ENCODE assay signal across 8 cellular contexts in the genomic region with DNA sequence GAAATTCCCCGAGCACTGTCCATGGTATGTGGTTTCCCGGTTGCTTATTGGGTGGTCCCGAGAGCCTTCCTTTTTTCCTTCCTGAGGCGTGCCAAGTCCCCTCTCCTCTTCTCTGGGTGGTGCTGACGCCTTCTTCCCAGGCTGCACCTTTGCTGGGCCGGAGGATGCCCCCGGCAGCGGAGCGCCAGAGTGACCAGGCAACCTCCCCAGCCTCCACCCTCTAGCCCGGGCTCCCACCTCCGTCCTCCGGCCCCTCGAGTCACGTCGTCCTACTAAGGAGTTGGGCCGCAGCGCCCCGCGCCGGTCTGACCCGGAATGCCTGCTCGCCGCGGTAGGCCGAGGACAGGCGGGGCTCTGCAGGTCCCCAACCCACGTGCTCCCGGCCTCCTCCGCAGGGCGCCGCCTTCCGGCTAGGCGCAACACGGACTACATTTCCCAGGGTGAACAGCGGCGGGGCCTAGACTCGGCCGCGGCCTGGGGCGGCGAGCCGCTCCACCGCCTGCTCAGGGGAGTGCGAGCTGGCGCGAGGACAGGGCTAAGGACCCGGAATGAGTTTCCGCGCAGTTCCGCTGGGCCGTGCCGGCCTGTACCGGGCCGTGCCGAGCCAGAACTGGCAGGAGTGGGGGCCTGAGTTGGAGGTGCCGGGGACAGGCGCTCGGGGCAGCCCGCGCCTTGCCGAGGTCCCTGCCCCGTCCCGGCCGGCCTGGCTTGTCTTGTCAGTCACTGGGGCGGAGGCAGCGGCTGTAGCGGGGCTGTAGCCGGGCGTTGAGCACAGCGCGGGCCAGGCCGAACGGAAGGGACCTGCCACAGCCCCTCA. TPM values are rescaled to one million over a fixed set of nuclear protein-coding genes. Genes with fewer than 3 reads are reported as not detected.
DNase-seq lines count a peak whose midpoint lies in the region; ATAC-seq and TF ChIP-seq lines count a peak whose summit lies in the region.

A gene with protein sequence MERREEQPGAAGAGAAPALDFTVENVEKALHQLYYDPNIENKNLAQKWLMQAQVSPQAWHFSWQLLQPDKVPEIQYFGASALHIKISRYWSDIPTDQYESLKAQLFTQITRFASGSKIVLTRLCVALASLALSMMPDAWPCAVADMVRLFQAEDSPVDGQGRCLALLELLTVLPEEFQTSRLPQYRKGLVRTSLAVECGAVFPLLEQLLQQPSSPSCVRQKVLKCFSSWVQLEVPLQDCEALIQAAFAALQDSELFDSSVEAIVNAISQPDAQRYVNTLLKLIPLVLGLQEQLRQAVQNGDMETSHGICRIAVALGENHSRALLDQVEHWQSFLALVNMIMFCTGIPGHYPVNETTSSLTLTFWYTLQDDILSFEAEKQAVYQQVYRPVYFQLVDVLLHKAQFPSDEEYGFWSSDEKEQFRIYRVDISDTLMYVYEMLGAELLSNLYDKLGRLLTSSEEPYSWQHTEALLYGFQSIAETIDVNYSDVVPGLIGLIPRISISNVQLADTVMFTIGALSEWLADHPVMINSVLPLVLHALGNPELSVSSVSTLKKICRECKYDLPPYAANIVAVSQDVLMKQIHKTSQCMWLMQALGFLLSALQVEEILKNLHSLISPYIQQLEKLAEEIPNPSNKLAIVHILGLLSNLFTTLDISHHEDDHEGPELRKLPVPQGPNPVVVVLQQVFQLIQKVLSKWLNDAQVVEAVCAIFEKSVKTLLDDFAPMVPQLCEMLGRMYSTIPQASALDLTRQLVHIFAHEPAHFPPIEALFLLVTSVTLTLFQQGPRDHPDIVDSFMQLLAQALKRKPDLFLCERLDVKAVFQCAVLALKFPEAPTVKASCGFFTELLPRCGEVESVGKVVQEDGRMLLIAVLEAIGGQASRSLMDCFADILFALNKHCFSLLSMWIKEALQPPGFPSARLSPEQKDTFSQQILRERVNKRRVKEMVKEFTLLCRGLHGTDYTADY (plus strand): TSS at position 707 of the 817 bp plus-strand sequence. CDS start 651 bp downstream, outside the sequence.

- H3K9me3 ChIP-seq in CD4-positive, CD25-positive, alpha-beta regulatory T cell (ENCODE audit: control insufficient read depth in 2 of 2, low read length in 2 of 2) = no peaks in the 10 kb centered on the region

- peak; percentile 97 to 98 for ATAC-seq in CD4-positive, CD25-positive, alpha-beta regulatory T cell (ENCODE audit: low read depth in 2 of 2)
- peak; percentile 93 for ATAC-seq in GM19372 (IDR thresholded peaks at IDR 0.05; ENCODE audit: low read depth, unreplicated experiment)
- ATAC-seq in HG03558 (IDR thresholded peaks at IDR 0.05; ENCODE audit: extremely low read depth, unreplicated experiment) = peak; percentile 88

- DNase-seq in CD4-positive, CD25-positive, alpha-beta regulatory T cell = peak; percentile 90 to 98 (median 96)
- peak; percentile 99 for DNase-seq in NCI-H748 (lab: John Stamatoyannopoulos, UW; ENCODE audit: unreplicated experiment)
- peak; percentile 95 to 96 for DNase-seq in activated CD4-positive, alpha-beta T cell treated with anti-CD3 and anti-CD28 coated beads, Interleukin-2, amount 50 U/mL, for 48 hours
- peak; percentile 87 to 96 for DNase-seq in dermis microvascular lymphatic vessel endothelial cell (ENCODE audit: low read depth in 2 of 2)
- DNase-seq in lower leg skin (ENCODE audit: low spot score in 2 of 2) = peak; percentile 93 to 99
- DNase-seq in stimulated activated CD4-positive, alpha-beta T cell treated with anti-CD3 and anti-CD28 coated beads, Interleukin-4, amount 100 ng/mL, for 48 hours (ENCODE audit: low read depth in 2 of 2) = peak; percentile 90 to 95

- H3K27ac ChIP-seq in CD4-positive, CD25-positive, alpha-beta regulatory T cell (ENCODE audit: insufficient read depth, low read length, poor library complexity, severe bottlenecking) = peak within 1 kb of the TSS; percentile 93

- no peak for TF ChIP-seq POLR2A in lower leg skin (IDR thresholded peaks at IDR 0.05)

- peak within 1 kb of the TSS; percentile 92 to 97 (median 93) for H3K27ac Mint-ChIP-seq in CD4-positive, CD25-positive, alpha-beta regulatory T cell

- intact Hi-C loops in lower leg skin (cut with DNase I; ENCODE audit: low total_unique reads) = no loop called here

- WGBS in lower leg skin, 2 donors = 0 to 1% methylated on average over 52 to 60 of the region's 73 CpGs

- H3K9me3 Mint-ChIP-seq in CD4-positive, CD25-positive, alpha-beta regulatory T cell = no peaks in the 10 kb centered on the region

- no peaks in the 10 kb centered on the region for H3K27me3 Mint-ChIP-seq in CD4-positive, CD25-positive, alpha-beta regulatory T cell

- peaks cover 5 to 66% (median 37%) of the 10 kb centered on the region in 4 donors for H3K4me1 Mint-ChIP-seq in CD4-positive, CD25-positive, alpha-beta regulatory T cell

- TF ChIP-seq CTCF in lower leg skin (IDR thresholded peaks at IDR 0.05) = no peak

- H3K4me3 ChIP-seq in CD4-positive, CD25-positive, alpha-beta regulatory T cell (ENCODE audit: low read depth, low read length) = peak within 1 kb of the TSS; percentile 73
- peak within 1 kb of the TSS; percentile 74 for H3K4me3 ChIP-seq in lower leg skin (ENCODE audit: low read depth, poor library complexity, severe bottlenecking)

- H3K27me3 ChIP-seq in CD4-positive, CD25-positive, alpha-beta regulatory T cell (ENCODE audit: control insufficient read depth, insufficient read depth, low read length) = no peaks in the 10 kb centered on the region

- H3K4me1 ChIP-seq in CD4-positive, CD25-positive, alpha-beta regulatory T cell (ENCODE audit: control insufficient read depth, insufficient read depth, low read length, poor library complexity, severe bottlenecking) = peaks cover 26% of the 10 kb centered on the region

- peaks cover 14% of the 10 kb centered on the region for H3K36me3 Mint-ChIP-seq in CD4-positive, CD25-positive, alpha-beta regulatory T cell

- peaks cover 6% of the 10 kb centered on the region for H3K36me3 ChIP-seq in CD4-positive, CD25-positive, alpha-beta regulatory T cell (ENCODE audit: control insufficient read depth, insufficient read depth, low read length)

- peak within 1 kb of the TSS; percentile 88 to 97 (median 93) for H3K4me3 Mint-ChIP-seq in CD4-positive, CD25-positive, alpha-beta regulatory T cell

RNA-seq across cellular contexts. Expression of the gene that starts here (rescaled TPM):
- 12.6 TPM for total RNA-seq in CD4-positive, CD25-positive, alpha-beta regulatory T cell
- polyA plus RNA-seq in CD4-positive, CD25-positive, alpha-beta regulatory T cell = 10 to 100 TPM in 2 of 4 donors, 1 to 10 TPM in 2; 9.4 to 11.6 (median 10.1) TPM
- total RNA-seq in dermis microvascular lymphatic vessel endothelial cell (5.5 and 10.9 TPM in 2 replicates), lower leg skin (10 to 100 TPM; 14.6 to 24.1 (median 18.2) TPM)

Comparison
In these comparisons a context has a peak if more than half of its experiments do, and no peak if none do; other contexts are left out.
1. Peak in every context shown above with its lines: DNase-seq, ATAC-seq, H3K4me3 ChIP-seq and H3K27ac ChIP-seq.